21 cellular contexts compared by ENCODE assay signal in the genomic region with DNA sequence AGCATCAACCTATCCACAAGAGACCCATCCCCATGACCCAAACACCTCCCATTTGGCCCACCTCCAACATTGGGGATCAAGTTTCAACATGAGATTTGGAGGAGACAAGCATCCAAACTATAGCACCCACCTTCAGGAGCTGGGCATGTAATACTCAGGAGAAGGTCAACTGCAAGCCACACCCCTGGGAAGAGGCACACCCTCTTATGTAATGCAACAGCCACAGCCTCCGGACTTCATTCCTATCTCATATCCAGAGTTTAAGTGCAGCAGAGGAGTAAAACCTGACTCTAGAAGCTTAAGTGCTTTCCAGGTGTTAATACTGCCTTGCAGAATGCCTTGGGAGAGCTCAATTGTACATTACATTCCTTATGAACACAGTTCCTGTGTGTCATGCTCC.
DNase-seq lines count a peak whose midpoint lies in the region; ATAC-seq, FAIRE-seq and TF ChIP-seq lines count a peak whose summit lies in the region.
"Had no signal": no experiment of that assay in that cellular context is flagged by ENCODE, and none has a peak within 500 bp of the region (broad histone marks: within the 10 kb centered on the region; RNA-seq: fewer than 3 reads in every experiment).

No MANE protein-coding gene starts in this region.

- POLR2A ChIA-PET in K562 (lab: Yijun Ruan, JAX): no interaction called here

- in situ Hi-C loops in K562 (cut with MboI): no loop called here
- in situ Hi-C loops in KBM-7 (cut with MboI; ENCODE audit: low pct_unique_long_range_greater_than_20kb, low sequenced_read_pairs): no loop called here

- H3K4me3 ChIP-seq in BLaER1 treated with 17β-estradiol and CSF1 and Interleukin-3, amounts not matched to agents 10 nM and 100 nM: no peak overlapping the region
- no peak overlapping the region for H3K4me3 ChIP-seq in K562
- no peak overlapping the region for H3K4me3 ChIP-seq in left lung
- H3K4me3 ChIP-seq: MG63 had no signal

- H4K20me1 ChIP-seq in BLaER1 treated with 17β-estradiol and CSF1 and Interleukin-3, amounts not matched to agents 10 nM and 100 nM: no peaks in the 10 kb centered on the region
- H4K20me1 ChIP-seq in K562 (replicated peaks; ENCODE audit: control insufficient read depth, insufficient read depth, low read length): no peaks in the 10 kb centered on the region

- H3K9me1 ChIP-seq in K562 (ENCODE audit: control insufficient read depth, insufficient read depth, low read length): no peaks in the 10 kb centered on the region

- H3K4me1 ChIP-seq in BLaER1 treated with 17β-estradiol and CSF1 and Interleukin-3, amounts not matched to agents 10 nM and 100 nM: peaks cover 30 to 96% (median 49%) of the 10 kb centered on the region in 10 experiments
- H3K4me1 ChIP-seq in K562 (replicated peaks in 1 of 2; ENCODE audit: control insufficient read depth in 2 of 2, insufficient read depth in 2 of 2, low read length in 2 of 2): peaks cover 5 to 9% of the 10 kb centered on the region in 2 experiments; a peak in 4 of 5 replicates
- H3K4me1 ChIP-seq in left lung: peaks cover 22 to 63% of the 10 kb centered on the region in 2 donors

- TF ChIP-seq EP300 in K562 (IDR thresholded peaks at IDR 0.05; ENCODE audit: low read length): no peak

- peak; percentile 32 for FAIRE-seq in K562 (lab: Jason Lieb, UNC)
- FAIRE-seq: D721Med had no signal

- no peaks in the 10 kb centered on the region for H3K36me3 ChIP-seq in BLaER1 treated with 17β-estradiol and CSF1 and Interleukin-3, amounts not matched to agents 10 nM and 100 nM
- no peaks in the 10 kb centered on the region for H3K36me3 ChIP-seq in K562 (ENCODE audit: control insufficient read depth, insufficient read depth, low read length)
- H3K36me3 ChIP-seq in left lung: no peaks in the 10 kb centered on the region
- H3K36me3 ChIP-seq: MG63 had no signal

- ATAC-seq in K562 (peak; percentile 54), left lung (peak; percentile 46), GM21723 (IDR thresholded peaks at IDR 0.05; ENCODE audit: unreplicated experiment) (no peak), HG03565 (IDR thresholded peaks at IDR 0.05; ENCODE audit: unreplicated experiment) (no peak)
- ATAC-seq: activated CD8-positive, alpha-beta memory T cell treated with anti-CD3 and anti-CD28 coated beads, Interleukin-2, amount 10 ng/mL, durations not matched to agents 7 days and 5 days; sciatic nerve had no signal

- intact Hi-C loops in K562 (cut with micrococcal nuclease): no loop called here
- intact Hi-C loops in left lung (cut with DNase I): no loop called here

- H3K4me2 ChIP-seq in BLaER1 treated with 17β-estradiol and CSF1 and Interleukin-3, amounts not matched to agents 10 nM and 100 nM: peak overlapping the region; percentile 23 to 89 (median 50)
- peak overlapping the region; percentile 36; the same call in 1 of the 2 replicates for H3K4me2 ChIP-seq in K562 (ENCODE audit: insufficient read depth, low read length)

- H2AFZ ChIP-seq in K562 (ENCODE audit: low read depth, low read length): no peak overlapping the region

- H3K27me3 ChIP-seq in BLaER1 treated with 17β-estradiol and CSF1 and Interleukin-3, amounts not matched to agents 10 nM and 100 nM: no peaks in the 10 kb centered on the region
- H3K27me3 ChIP-seq in K562 (ENCODE audit: control insufficient read depth in 2 of 2, insufficient read depth in 2 of 2, low read length in 2 of 2): peaks cover 3 to 13% of the 10 kb centered on the region in 2 experiments; a peak in 2 of 5 replicates
- H3K27me3 ChIP-seq in left lung: no peaks in the 10 kb centered on the region
- H3K27me3 ChIP-seq: MG63 had no signal

- H3K9me3 ChIP-seq in BLaER1 treated with 17β-estradiol and CSF1 and Interleukin-3, amounts not matched to agents 10 nM and 100 nM (replicated peaks in 1 of 11): no peaks in the 10 kb centered on the region
- no peaks in the 10 kb centered on the region for H3K9me3 ChIP-seq in K562 (replicated peaks; ENCODE audit: control insufficient read depth, insufficient read depth, low read depth, low read length)
- no peaks in the 10 kb centered on the region for H3K9me3 ChIP-seq in left lung
- H3K9me3 ChIP-seq: MG63 had no signal

- CTCF ChIA-PET in K562 (lab: Yijun Ruan, JAX; ENCODE audit: low intra/inter-chr PET ratio): no interaction called here

- DNase-seq in M059J (ENCODE audit: low read depth): peak; percentile 41
- peak in 1 of 4 experiments; percentile 25 for DNase-seq in K562 (ENCODE audit: extremely low read depth in 1 of 4, low spot score in 3 of 4)
- DNase-seq in left lung: no peak
- DNase-seq in KBM-7: no peak
- no peak for DNase-seq in NOMO-1 treated with dmso at 0.1 percent for 144 hours (lab: John Stamatoyannopoulos, UW; ENCODE audit: unreplicated experiment)
- DNase-seq: activated CD4-positive, CD25-positive, alpha-beta regulatory T cell treated with anti-CD3 and anti-CD28 coated beads, Interleukin-2, amount 50 U/mL, for 72 hours; activated CD8-positive, alpha-beta memory T cell treated with anti-CD3 and anti-CD28 coated beads, Interleukin-2, amount 10 ng/mL, durations not matched to agents 7 days and 5 days; activated gamma-delta T cell; anterior cingulate cortex; H7; mesenchymal stem cell; MG63; NCI-H187 treated with DMSO at 0.1 percent for 48 hours; NCI-H526 treated with DMSO at 0.1 percent for 48 hours; Right ventricle myocardium superior; stimulated activated CD4-positive, alpha-beta T cell treated with anti-CD3 and anti-CD28 coated beads, Interleukin-2, amount 100 ng/mL, for 24 hours had no signal

- TF ChIP-seq POLR2A in K562 (conservative IDR thresholded peaks at IDR 0.05): no peak

- no peak overlapping the region for H3K9ac ChIP-seq in BLaER1 treated with 17β-estradiol and CSF1 and Interleukin-3, amounts not matched to agents 10 nM and 100 nM
- no peak overlapping the region for H3K9ac ChIP-seq in K562 (ENCODE audit: insufficient read depth in 1 of 2, low read depth in 2 of 2, low read length in 2 of 2)

- TF ChIP-seq RAD21 in K562 (CRISPR knock-in tag; conservative IDR thresholded peaks at IDR 0.05 in 1 of 2, IDR thresholded peaks at IDR 0.05 in 1 of 2): no peak

- no peaks in the 10 kb centered on the region for H3K79me2 ChIP-seq in K562 (ENCODE audit: control insufficient read depth, insufficient read depth, low read length)

- BruUV-seq in K562 (replicated peaks; lab: Mats Ljungman, UMichigan): no TSS peak

- 0% methylated on average over 1 of the region's 1 CpG for WGBS in K562 (ENCODE audit: insufficient coverage, low coverage, missing lambda C conversion rate)

- H3K27ac ChIP-seq in BLaER1 treated with 17β-estradiol and CSF1 and Interleukin-3, amounts not matched to agents 10 nM and 100 nM: no peak overlapping the region; a peak in 1 of 22 replicates
- H3K27ac ChIP-seq in K562 (ENCODE audit: extremely low read depth, low read depth, low read length) (no peak overlapping the region), left lung (no peak overlapping the region)

- TF ChIP-seq CTCF in K562 (IDR thresholded peaks at IDR 0.05 in 2 of 3, conservative IDR thresholded peaks at IDR 0.05 in 1 of 3; ENCODE audit: insufficient read depth in 2 of 3, low read depth in 1 of 3, low read length in 3 of 3) (no peak), left lung (IDR thresholded peaks at IDR 0.05) (no peak)

TF ChIP-seq in K562, 482 proteins besides CTCF, POLR2A, EP300 and RAD21:
- peak; percentile 29; the same call in 1 of the 2 replicates for TF ChIP-seq CEBPB (tag; IDR thresholded peaks at IDR 0.05)
- no peak for TF ChIP-seq ZC3H11A (IDR thresholded peaks at IDR 0.05; ENCODE audit: low read depth, low read length)
- peak; percentile 38 for TF ChIP-seq NFIC (IDR thresholded peaks at IDR 0.05)

Comparison
In these comparisons a context has a peak if more than half of its experiments do, and no peak if none do; other contexts are left out.
1. ATAC-seq: peak in K562 (single experiment) and left lung (single experiment); none in GM21723 (single experiment) and HG03565 (single experiment).